In genomic region chr12:68807576-68808387, GRCh38 we compare ENCODE assay signal across 1 cellular context.
TF ChIP-seq lines count a peak whose summit lies in the region.

MDM2 (plus strand) TSS chr12:68808177; CDS start chr12:68808478, 301 bp downstream.

TF ChIP-seq in HCT116, 20 proteins besides CTCF, POLR2A, EP300 and RAD21 (continued from another document):
- TF ChIP-seq, protein P1, sequence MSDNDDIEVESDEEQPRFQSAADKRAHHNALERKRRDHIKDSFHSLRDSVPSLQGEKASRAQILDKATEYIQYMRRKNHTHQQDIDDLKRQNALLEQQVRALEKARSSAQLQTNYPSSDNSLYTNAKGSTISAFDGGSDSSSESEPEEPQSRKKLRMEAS (IDR thresholded peaks at IDR 0.05): peak; percentile 81
- TF ChIP-seq SP1 (IDR thresholded peaks at IDR 0.05; ENCODE audit: low read depth): peak; percentile 69
- peak; percentile 4 for TF ChIP-seq ZBTB33 (IDR thresholded peaks at IDR 0.05; ENCODE audit: extremely low read depth, insufficient replicate concordance, low read length)
- peak; percentile 31; the same call in 1 of the 2 replicates for TF ChIP-seq EGR1 (IDR thresholded peaks at IDR 0.05; ENCODE audit: low read depth)
- no peak for TF ChIP-seq JUND (IDR thresholded peaks at IDR 0.05)
- TF ChIP-seq CEBPB (IDR thresholded peaks at IDR 0.05; ENCODE audit: low read depth): no peak
TF ChIP-seq in HCT116: peak in this region for 12.
